Comparison of ENCODE assay signal across 9 cellular contexts in genomic region chrX:40651620-40652223, GRCh38. TPM values are rescaled to one million over a fixed set of nuclear protein-coding genes. Genes with fewer than 3 reads are reported as not detected.
DNase-seq lines count a peak whose midpoint lies in the region; ATAC-seq, FAIRE-seq and TF ChIP-seq lines count a peak whose summit lies in the region.
"Had no signal": no experiment of that assay in that cellular context is flagged by ENCODE, and none has a peak within 500 bp of the region (broad histone marks: within the 10 kb centered on the region; RNA-seq: fewer than 3 reads in every experiment).

No MANE protein-coding gene starts in this region.

- H3K36me3 ChIP-seq in smooth muscle cell (ENCODE audit: low read depth) = no peaks in the 10 kb centered on the region

- peak; percentile 87 for TF ChIP-seq CTCF in smooth muscle cell (IDR thresholded peaks at IDR 0.05; ENCODE audit: borderline replicate concordance, insufficient read depth, poor library complexity, severe bottlenecking)

- no peak overlapping the region for H3K9ac ChIP-seq in smooth muscle cell (ENCODE audit: low read depth)

- H3K4me1 ChIP-seq in smooth muscle cell (ENCODE audit: low read depth) = no peaks in the 10 kb centered on the region

- H3K9me3 Mint-ChIP-seq in T-cell = no peaks in the 10 kb centered on the region

- DNase-seq in NCI-H1417 (lab: John Stamatoyannopoulos, UW) = peak; percentile 38 to 94 (median 66)
- peak; percentile 38 to 80 (median 64) for DNase-seq in T-cell
- peak; percentile 16 for DNase-seq in amniotic stem cell (lab: John Stamatoyannopoulos, UW)
- DNase-seq in hepatic stellate cell (ENCODE audit: low spot score) = peak; percentile 16
- DNase-seq in smooth muscle cell (lab: John Stamatoyannopoulos, UW; ENCODE audit: unreplicated experiment) = peak; percentile 5
- no peak for DNase-seq in NCI-H226

- H3K4me1 Mint-ChIP-seq in T-cell = peaks cover 9 to 17% (median 12%) of the 10 kb centered on the region in 3 donors

- CTCF ChIA-PET in T-cell (lab: Charles Lee) = interaction anchor here (0.6 to 3.1 kb wide), 31 partner anchors 10 to 1108 kb away, joined by 3 to 38 read pairs (median 4); partner anchors contain the start of gene MED14 (in 1 of the 2)

- no peaks in the 10 kb centered on the region for H4K20me1 ChIP-seq in smooth muscle cell (ENCODE audit: low read depth)

- no peak overlapping the region for H3K27ac ChIP-seq in smooth muscle cell (ENCODE audit: low read depth)

- no peak overlapping the region for H3K4me3 ChIP-seq in smooth muscle cell

- no peak for ATAC-seq in T-cell (replicated peaks in 1 of 4)
- no peak for ATAC-seq in HG03342 (IDR thresholded peaks at IDR 0.05; ENCODE audit: unreplicated experiment)

- POLR2A ChIA-PET in T-cell (lab: Charles Lee) = interaction anchor here (0.6 to 1.0 kb wide), 4 partner anchors 11 to 529 kb away, joined by 3 to 7 read pairs (median 6); no protein-coding TSS in a partner anchor

- peak overlapping the region in 1 of 2 donors; percentile 3 for H3K27ac Mint-ChIP-seq in T-cell

- H3K79me2 ChIP-seq in smooth muscle cell (ENCODE audit: low read depth) = no peaks in the 10 kb centered on the region

- no peaks in the 10 kb centered on the region for H3K27me3 Mint-ChIP-seq in T-cell

- peak; percentile 86 for FAIRE-seq in G401.6 (lab: Jason Lieb, UNC)

- H3K36me3 Mint-ChIP-seq in T-cell = peaks cover 10% of the 10 kb centered on the region

- H3K27me3 ChIP-seq in smooth muscle cell (ENCODE audit: low read depth) = no peaks in the 10 kb centered on the region

- H3K4me2 ChIP-seq in smooth muscle cell = no peak overlapping the region

- no peak overlapping the region for H3K4me3 Mint-ChIP-seq in T-cell

- no peak overlapping the region for H2AFZ ChIP-seq in smooth muscle cell (ENCODE audit: low read depth)

- no peaks in the 10 kb centered on the region for H3K9me3 ChIP-seq in smooth muscle cell (replicated peaks; ENCODE audit: low read depth)

- no peaks in the 10 kb centered on the region for H3F3A ChIP-seq in smooth muscle cell (ENCODE audit: low read depth)

- 13% methylated on average over 3 of the region's 3 CpGs for WGBS in smooth muscle cell (ENCODE audit: low lambda C conversion rate)

RNA-seq across cellular contexts. Expression of gene CXorf38, which starts 4.4 kb away (rescaled TPM):
- 10 to 100 TPM; 15.2 to 31.0 (median 25.9) TPM for total RNA-seq in T-cell
- 11.0 and 19.8 TPM in 2 replicates for total RNA-seq in smooth muscle cell
- polyA plus RNA-seq in smooth muscle cell = 7.0 and 8.5 TPM in 2 replicates

RNA-seq across cellular contexts. Expression of gene MPC1L, which starts 28.5 kb away (rescaled TPM):
- total RNA-seq in T-cell (not detected), smooth muscle cell (1.1 TPM in 1 of 2 replicates, not detected in the other)
- polyA plus RNA-seq in smooth muscle cell = not detected in 2 replicates
- polyA plus RNA-seq: adipose tissue had no signal
